ENCODE assay signal across 15 cellular contexts in genomic region chr14:25953532-25954144, GRCh38.
DNase-seq lines count a peak whose midpoint lies in the region; ATAC-seq, FAIRE-seq and TF ChIP-seq lines count a peak whose summit lies in the region.
"Had no signal": no experiment of that assay in that cellular context is flagged by ENCODE, and none has a peak within 500 bp of the region (broad histone marks: within the 10 kb centered on the region; RNA-seq: fewer than 3 reads in every experiment).

No MANE protein-coding gene starts in this region.

- H3K27me3 ChIP-seq in SK-N-SH (ENCODE audit: insufficient read depth) = no peaks in the 10 kb centered on the region
- no peaks in the 10 kb centered on the region for H3K27me3 ChIP-seq in tibial nerve
- H3K27me3 ChIP-seq: BLaER1 had no signal

- no peaks in the 10 kb centered on the region for H3K9me2 ChIP-seq in SK-N-SH

- TF ChIP-seq CTCF in SK-N-SH (IDR thresholded peaks at IDR 0.05) (no peak), tibial nerve (IDR thresholded peaks at IDR 0.05) (no peak)

- H3K9me3 ChIP-seq in SK-N-SH (no peaks in the 10 kb centered on the region), tibial nerve (peaks cover 0 to 3% (median 0%) of the 10 kb centered on the region in 4 donors)
- H3K9me3 ChIP-seq: BLaER1 had no signal

- POLR2A ChIA-PET in SK-N-SH (lab: Yijun Ruan, JAX) = no interaction called here

- no peak for TF ChIP-seq RAD21 in SK-N-SH (IDR thresholded peaks at IDR 0.05; ENCODE audit: low read length)

- H3K4me3 ChIP-seq in SK-N-SH (ENCODE audit: low read depth in 2 of 2, low read length in 1 of 2) (peak overlapping the region in 1 of 2 experiments; percentile 46; a peak in 2 of 4 replicates), tibial nerve (no peak overlapping the region)
- H3K4me3 ChIP-seq: BLaER1, psoas muscle had no signal

- no peak overlapping the region for H3K9ac ChIP-seq in SK-N-SH
- H3K9ac ChIP-seq: BLaER1 had no signal

- TF ChIP-seq EP300 in SK-N-SH (IDR thresholded peaks at IDR 0.05; ENCODE audit: borderline replicate concordance in 1 of 2, low read depth in 1 of 2, low read length in 1 of 2) (no peak), tibial nerve (IDR thresholded peaks at IDR 0.05) (no peak)

- peak; percentile 92 for FAIRE-seq in endometrium (lab: Jason Lieb, UNC)

- H3K36me3 ChIP-seq in SK-N-SH (replicated peaks in 1 of 2; ENCODE audit: control insufficient read depth in 1 of 2, insufficient read depth in 2 of 2, low read length in 1 of 2) (no peaks in the 10 kb centered on the region), tibial nerve (no peaks in the 10 kb centered on the region)
- H3K36me3 ChIP-seq: BLaER1 had no signal

- peaks cover 10% of the 10 kb centered on the region for H3F3A ChIP-seq in SK-N-SH (replicated peaks; ENCODE audit: insufficient read depth)

- H3K4me1 ChIP-seq in SK-N-SH (ENCODE audit: control insufficient read depth in 1 of 2, insufficient read depth in 2 of 2, low read depth in 1 of 2, low read length in 1 of 2) = no peaks in the 10 kb centered on the region
- peaks cover 0 to 4% (median 0%) of the 10 kb centered on the region in 4 donors for H3K4me1 ChIP-seq in tibial nerve
- H3K4me1 ChIP-seq: BLaER1, psoas muscle had no signal

- WGBS in SK-N-SH (ENCODE audit: low lambda C conversion rate) = 2% methylated on average over 5 of the region's 5 CpGs
- WGBS in tibial nerve, 2 donors = 49 to 53% methylated on average over 5 of the region's 5 CpGs

- no peaks in the 10 kb centered on the region for H4K20me1 ChIP-seq in SK-N-SH (ENCODE audit: insufficient read depth)
- H4K20me1 ChIP-seq: BLaER1 had no signal

- H2AFZ ChIP-seq in SK-N-SH (ENCODE audit: low read depth) = peak overlapping the region; percentile 85

- CTCF ChIA-PET in SK-N-SH (lab: Yijun Ruan, JAX) = no interaction called here

- H3K27ac ChIP-seq in SK-N-SH (ENCODE audit: low read depth in 2 of 2, low read length in 1 of 2) (peak overlapping the region in 1 of 2 experiments; percentile 66; a peak in 2 of 4 replicates), tibial nerve (no peak overlapping the region)
- H3K27ac ChIP-seq: BLaER1, psoas muscle had no signal

- peak overlapping the region; percentile 54 for H3K4me2 ChIP-seq in SK-N-SH
- H3K4me2 ChIP-seq: BLaER1 had no signal

- DNase-seq in SK-N-SH (no peak), lung microvascular endothelial cell (ENCODE audit: low read depth in 2 of 2) (peak; percentile 57 to 94), tibial nerve (ENCODE audit: low spot score in 2 of 2) (peak; percentile 29 to 36), NCI-H2081 treated with DMSO at 0.1 percent for 48 hours (lab: John Stamatoyannopoulos, UW) (no peak), pons (ENCODE audit: low spot score) (no peak)
- DNase-seq: activated CD4-positive, alpha-beta T cell treated with anti-CD3 and anti-CD28 coated beads for 1 hour; activated T-cell treated with anti-CD3 and anti-CD28 coated beads, Interleukin-2, amount 50 U/mL, for 24 hours; amniotic stem cell; Karpas-422; NK-92 treated with Interleukin-12 subunit alpha and Interleukin-12 subunit beta, amount 100 ng/mL, for 24 hours; stimulated activated naive CD4-positive, alpha-beta T cell treated with Interleukin-2 at 50 U/mL for 16 hours had no signal

- no peak for ATAC-seq in HG03354 (IDR thresholded peaks at IDR 0.05; ENCODE audit: poor library complexity, severe bottlenecking, unreplicated experiment)
- ATAC-seq: psoas muscle had no signal

- no peaks in the 10 kb centered on the region for H3K79me2 ChIP-seq in SK-N-SH (ENCODE audit: insufficient read depth)

- TF ChIP-seq POLR2A in tibial nerve (IDR thresholded peaks at IDR 0.05) = no peak

TF ChIP-seq in SK-N-SH, 30 proteins besides CTCF, POLR2A, EP300 and RAD21:
- TF ChIP-seq TCF12 (IDR thresholded peaks at IDR 0.05) (no peak), NFIC (IDR thresholded peaks at IDR 0.05; ENCODE audit: borderline replicate concordance) (peak; percentile 31; the same call in 1 of the 2 replicates), MEF2A (IDR thresholded peaks at IDR 0.05; ENCODE audit: borderline replicate concordance, low read depth) (no peak), FOSL2 (IDR thresholded peaks at IDR 0.05; ENCODE audit: borderline replicate concordance, low read depth) (peak; percentile 9; the same call in 1 of the 2 replicates)

Comparison
In these comparisons a context has a peak if more than half of its experiments do, and no peak if none do; other contexts are left out.
1. DNase-seq: peak in lung microvascular endothelial cell (2 of 2) and tibial nerve (2 of 2); none in SK-N-SH (single experiment), NCI-H2081 treated with DMSO at 0.1 percent for 48 hours (single experiment) and pons (single experiment).